In the genomic region with DNA sequence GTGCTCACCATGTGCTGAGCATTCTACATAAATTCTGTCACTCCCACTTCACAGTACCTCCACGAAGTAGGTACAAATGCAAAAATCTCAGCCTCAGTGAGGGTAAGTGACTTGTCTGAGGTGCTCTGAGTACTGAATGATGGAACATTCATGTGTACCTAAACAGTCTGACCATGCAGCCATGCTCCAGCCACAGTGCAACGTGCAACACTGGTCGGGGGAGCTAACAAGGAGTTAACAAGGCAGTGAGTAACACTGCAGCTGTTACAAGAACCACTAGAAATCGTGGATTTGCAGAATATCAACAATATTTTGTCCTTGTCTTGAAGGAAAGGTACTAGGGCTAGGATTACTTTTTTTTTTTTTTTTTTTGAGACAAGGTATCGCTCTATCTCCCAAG, we compare ENCODE assay signal across 23 cellular contexts.
"Had no signal": no experiment of that assay in that cellular context is flagged by ENCODE, and none has a peak within 500 bp of the region (broad histone marks: within the 10 kb centered on the region; RNA-seq: fewer than 3 reads in every experiment).

No MANE protein-coding gene starts in this region.

- H3K27me3 Mint-ChIP-seq: stimulated activated naive CD8-positive, alpha-beta T cell treated with anti-CD3 and anti-CD28 coated beads, Interleukin-15, Interleukin-2, amounts not matched to agents 100 ng/mL and 50 ng/mL, for 24 hours had no signal

- H3K27ac Mint-ChIP-seq: activated CD8-positive, alpha-beta T cell treated with anti-CD3 and anti-CD28 coated beads, Interleukin-2, amount 10 ng/mL, durations not matched to agents 7 days and 5 days; activated naive CD4-positive, alpha-beta T cell treated with anti-CD3 and anti-CD28 coated beads, Interleukin-2, amount 50 U/mL, for 72 hours; nephron had no signal

- H3K27me3 ChIP-seq: adrenal gland, gastrocnemius medialis, left lung, sigmoid colon, spleen, suprapubic skin, transverse colon, uterus had no signal

- H3K4me3 Mint-ChIP-seq: activated CD8-positive, alpha-beta T cell treated with anti-CD3 and anti-CD28 coated beads, Interleukin-2, amount 10 ng/mL, durations not matched to agents 7 days and 5 days; activated T-cell treated with anti-CD3 and anti-CD28 coated beads, Interleukin-2, amount 50 U/mL, for 72 hours; nephron; stimulated activated naive CD8-positive, alpha-beta T cell treated with anti-CD3 and anti-CD28 coated beads, Interleukin-15, Interleukin-2, amounts not matched to agents 100 ng/mL and 50 ng/mL, for 24 hours had no signal

- H3K36me3 Mint-ChIP-seq: activated naive CD4-positive, alpha-beta T cell treated with anti-CD3 and anti-CD28 coated beads, Interleukin-2, amount 50 U/mL, for 72 hours had no signal

- H3K36me3 ChIP-seq: adrenal gland, gastrocnemius medialis, left lung, sigmoid colon, spleen, suprapubic skin, transverse colon, uterus, WERI-Rb-1 had no signal

- H3K4me3 ChIP-seq: adrenal gland, gastrocnemius medialis, left lung, sigmoid colon, spleen, suprapubic skin, transverse colon, uterus had no signal

- DNase-seq: activated CD4-positive, alpha-beta T cell treated with anti-CD3 and anti-CD28 coated beads for 4 hours; activated CD8-positive, alpha-beta memory T cell treated with anti-CD3 and anti-CD28 coated beads, Interleukin-2, amount 50 U/mL, for 4 hours; activated CD8-positive, alpha-beta T cell treated with anti-CD3 and anti-CD28 coated beads, Interleukin-2, amount 10 ng/mL, durations not matched to agents 7 days and 5 days; activated gamma-delta T cell treated with Interleukin-2 at 50 U/mL for 16 hours; activated T-cell treated with anti-CD3 and anti-CD28 coated beads, Interleukin-2, amount 50 U/mL, for 72 hours; adrenal gland; cerebellar nuclear complex; cortex of kidney; gastrocnemius medialis; kidney; left lung; midbrain; sigmoid colon; spleen; stimulated activated CD8-positive, alpha-beta memory T cell treated with anti-CD3 and anti-CD28 coated beads, Interleukin-4, amount 100 ng/mL, for 48 hours; transverse colon; uterus; WERI-Rb-1 had no signal

- H3K9me3 Mint-ChIP-seq: activated naive CD4-positive, alpha-beta T cell treated with anti-CD3 and anti-CD28 coated beads, Interleukin-2, amount 50 U/mL, for 72 hours; activated T-cell treated with anti-CD3 and anti-CD28 coated beads, Interleukin-2, amount 50 U/mL, for 72 hours; nephron; stimulated activated naive CD8-positive, alpha-beta T cell treated with anti-CD3 and anti-CD28 coated beads, Interleukin-15, Interleukin-2, amounts not matched to agents 100 ng/mL and 50 ng/mL, for 24 hours had no signal

- H3K4me1 ChIP-seq: adrenal gland, sigmoid colon, suprapubic skin, uterus had no signal

- ATAC-seq: activated CD8-positive, alpha-beta T cell treated with anti-CD3 and anti-CD28 coated beads, Interleukin-2, amount 10 ng/mL, durations not matched to agents 7 days and 5 days; esophagus mucosa; gastrocnemius medialis; left lung had no signal

- H3K9me3 ChIP-seq: adrenal gland, gastrocnemius medialis, left lung, sigmoid colon, spleen, suprapubic skin, transverse colon, uterus had no signal

- H3K27ac ChIP-seq: adrenal gland, gastrocnemius medialis, left lung, sigmoid colon, suprapubic skin, uterus, WERI-Rb-1 had no signal
